7 cellular contexts compared by ENCODE assay signal in genomic region chr11:42947405-42947804, GRCh38.
"Had no signal": no experiment of that assay in that cellular context is flagged by ENCODE, and none has a peak within 500 bp of the region (broad histone marks: within the 10 kb centered on the region; RNA-seq: fewer than 3 reads in every experiment).

No MANE protein-coding gene starts in this region.

- H3K4me1 Mint-ChIP-seq: GM23338, H9 had no signal

- H3K4me3 Mint-ChIP-seq: GM23338, H9 had no signal

- DNase-seq: H9, HCEC 1CT, IMR-90, KG1 had no signal

- H3K4me2 ChIP-seq: GM23338 had no signal

- H3K27ac Mint-ChIP-seq: GM23338, H9 had no signal

- H2AFZ ChIP-seq: GM23338 had no signal

- FAIRE-seq: H54, K562 had no signal

- ATAC-seq: GM23338, K562 had no signal

- H3K4me3 ChIP-seq: GM23338, K562 had no signal
